22 cellular contexts compared by ENCODE assay signal in genomic region chr2:75518638-75519465, GRCh38. TPM values are rescaled to one million over a fixed set of nuclear protein-coding genes. Genes with fewer than 3 reads are reported as not detected.
DNase-seq lines count a peak whose midpoint lies in the region; ATAC-seq and TF ChIP-seq lines count a peak whose summit lies in the region.
"Had no signal": no experiment of that assay in that cellular context is flagged by ENCODE, and none has a peak within 500 bp of the region (broad histone marks: within the 10 kb centered on the region; RNA-seq: fewer than 3 reads in every experiment).

No MANE protein-coding gene starts in this region.

- H4K20me1 ChIP-seq in DND-41 (ENCODE audit: insufficient read depth, low read length) = no peaks in the 10 kb centered on the region

- H3K27ac ChIP-seq in DND-41 (ENCODE audit: low read length) = peak overlapping the region; percentile 0; the same call in 1 of the 2 replicates
- H3K27ac ChIP-seq: 22Rv1, C4-2B, KMS-11 had no signal

- H3K4me3 ChIP-seq in DND-41 (ENCODE audit: low read depth in 1 of 2, low read length in 2 of 2) (no peak overlapping the region), H7 (ENCODE audit: insufficient read depth, low read depth, low read length) (no peak overlapping the region)

- DNase-seq in DND-41 (no peak), NCI-H69 (lab: John Stamatoyannopoulos, UW) (peak; percentile 8), left lobe of liver (ENCODE audit: low spot score) (peak; percentile 89), stromal cell of bone marrow (ENCODE audit: low read depth) (peak; percentile 17), H7 (no peak), DMS79 treated with DMSO at 0.1 percent for 48 hours (lab: John Stamatoyannopoulos, UW) (no peak)
- DNase-seq: Caco-2; CD8-positive, alpha-beta T cell; GF-D8; NCI-H1105; NCI-H1436 treated with DMSO at 0.1 percent for 48 hours; NCI-H1930; NCI-H2107; NCI-H524; NCI-H774; SIG-M5; SK-N-SH had no signal

- peaks cover 16% of the 10 kb centered on the region for H3K4me1 ChIP-seq in DND-41 (ENCODE audit: insufficient read depth, low read length)

- H2AFZ ChIP-seq in DND-41 (ENCODE audit: low read depth, low read length) = no peak overlapping the region

- H3K36me3 ChIP-seq in DND-41 (ENCODE audit: insufficient read depth, low read length) = peaks cover 72% of the 10 kb centered on the region
- no peaks in the 10 kb centered on the region for H3K36me3 ChIP-seq in H7 (replicated peaks; ENCODE audit: control insufficient read depth, insufficient read depth, low read length)

- H3K79me2 ChIP-seq in DND-41 (ENCODE audit: insufficient read depth, low read length) = peaks cover 28% of the 10 kb centered on the region

- H3K4me2 ChIP-seq in DND-41 (ENCODE audit: insufficient read depth, low read length) = no peak overlapping the region
- H3K4me2 ChIP-seq: KMS-11, SK-N-SH had no signal

- no peak overlapping the region for H3K9ac ChIP-seq in DND-41 (ENCODE audit: low read depth, low read length)
- H3K9ac ChIP-seq: KMS-11, SK-N-SH had no signal

- H3K9me3 ChIP-seq in DND-41 (ENCODE audit: insufficient read depth, low read length, severe bottlenecking) = peaks cover 3% of the 10 kb centered on the region
- H3K9me3 ChIP-seq: Caco-2, SK-N-SH had no signal

- no peak for TF ChIP-seq CTCF in DND-41 (IDR thresholded peaks at IDR 0.05; ENCODE audit: borderline replicate concordance, extremely low read depth, low read length, poor library complexity, severe bottlenecking)

- H3K27me3 ChIP-seq in DND-41 (ENCODE audit: insufficient read depth, low read length, poor library complexity) (no peaks in the 10 kb centered on the region), H7 (ENCODE audit: control insufficient read depth, insufficient read depth, low read length) (no peaks in the 10 kb centered on the region)

- ATAC-seq in DND-41 (ENCODE audit: insufficient read depth, low read depth) (no peak), left lobe of liver (peak; percentile 69), GM18907 (IDR thresholded peaks at IDR 0.05; ENCODE audit: unreplicated experiment) (no peak)
- ATAC-seq: CD8-positive, alpha-beta T cell had no signal

RNA-seq across cellular contexts. Expression of gene EVA1A, which starts 41.9 kb away (rescaled TPM):
- total RNA-seq in left lobe of liver = 84.3 TPM
- total RNA-seq in H7 (2014; rRNA removed; shearing (Covaris generic)) = 3.4 and 7.4 TPM in 2 replicates
- total RNA-seq: B cell; CD8-positive, alpha-beta T cell had no signal

Comparison
In these comparisons a context has a peak if more than half of its experiments do, and no peak if none do; other contexts are left out.
1. DNase-seq: peak in NCI-H69 (single experiment), left lobe of liver (single experiment) and stromal cell of bone marrow (single experiment); none in DND-41 (single experiment), H7 (single experiment) and DMS79 treated with DMSO at 0.1 percent for 48 hours (single experiment).
2. RNA of gene EVA1A, which starts 41.9 kb away (total RNA-seq): 84.3 TPM in left lobe of liver (single experiment); 3.4 to 7.4 TPM in H7; every median in the first group is over 10 times any median in the second.